ENCODE assay signal across 14 cellular contexts in the genomic region with DNA sequence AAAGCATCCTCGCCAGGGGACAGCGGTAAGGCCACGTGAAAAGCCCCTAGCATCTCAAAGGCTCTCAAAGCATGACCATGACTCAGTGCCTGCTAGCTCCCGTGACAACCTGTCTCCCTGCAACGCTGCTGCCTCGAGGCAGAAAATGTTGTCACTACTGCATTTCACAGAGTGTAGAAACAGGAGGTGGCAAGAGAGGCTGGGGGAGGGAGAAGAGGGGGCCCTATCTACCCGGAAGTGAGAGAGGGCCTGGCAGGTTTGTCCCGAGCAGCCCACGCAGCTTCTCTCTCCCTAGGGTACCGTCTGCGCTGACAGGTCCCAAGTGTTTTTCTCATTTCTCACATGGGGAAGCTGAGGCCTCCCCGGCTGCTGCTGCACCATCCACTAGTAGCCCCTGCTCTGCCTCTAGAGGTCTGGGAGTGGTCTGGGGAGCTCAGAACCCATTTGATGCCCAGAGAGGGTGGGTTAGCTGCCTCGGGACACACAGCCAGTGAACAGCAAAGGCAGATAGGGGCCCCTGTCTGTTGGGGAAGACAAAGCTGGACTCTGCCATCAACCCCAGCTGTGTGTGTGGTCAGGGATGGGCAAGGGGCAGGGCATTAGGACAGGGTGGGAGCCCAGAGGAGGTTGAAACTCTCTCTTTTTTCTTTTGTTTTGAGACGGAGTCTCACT. TPM values are rescaled to one million over a fixed set of nuclear protein-coding genes. Genes with fewer than 3 reads are reported as not detected.
DNase-seq lines count a peak whose midpoint lies in the region; ATAC-seq, FAIRE-seq and TF ChIP-seq lines count a peak whose summit lies in the region.
"Had no signal": no experiment of that assay in that cellular context is flagged by ENCODE, and none has a peak within 500 bp of the region (broad histone marks: within the 10 kb centered on the region; RNA-seq: fewer than 3 reads in every experiment).

No MANE protein-coding gene starts in this region.

- ATAC-seq in activated CD8-positive, alpha-beta T cell treated with anti-CD3 and anti-CD28 coated beads for 36 hours, result peak; percentile 20
- no peak for ATAC-seq in activated CD8-positive, alpha-beta T cell treated with anti-CD3 and anti-CD28 coated beads, Interleukin-2, amount 10 ng/mL, durations not matched to agents 7 days and 5 days
- no peak for ATAC-seq in GM19455 (IDR thresholded peaks at IDR 0.05; ENCODE audit: unreplicated experiment)
- no peak for ATAC-seq in HG03108 (IDR thresholded peaks at IDR 0.05; ENCODE audit: unreplicated experiment)

- H4K20me1 ChIP-seq in PC-9 (ENCODE audit: insufficient read depth), result no peaks in the 10 kb centered on the region

- peaks cover 7% of the 10 kb centered on the region for H3K9me3 Mint-ChIP-seq in activated CD8-positive, alpha-beta T cell treated with anti-CD3 and anti-CD28 coated beads for 36 hours
- peaks cover 4% of the 10 kb centered on the region for H3K9me3 Mint-ChIP-seq in activated CD8-positive, alpha-beta T cell treated with anti-CD3 and anti-CD28 coated beads, Interleukin-2, amount 10 ng/mL, durations not matched to agents 7 days and 5 days (ENCODE audit: insufficient read depth)
- peaks cover 13% of the 10 kb centered on the region for H3K9me3 Mint-ChIP-seq in activated naive CD4-positive, alpha-beta T cell treated with anti-CD3 and anti-CD28 coated beads for 36 hours

- H3K27ac ChIP-seq in PC-9, result no peak overlapping the region
- H3K27ac ChIP-seq: Peyer's patch had no signal

- no peak overlapping the region for H3K4me2 ChIP-seq in PC-9

- POLR2A ChIA-PET in activated CD8-positive, alpha-beta T cell treated with anti-CD3 and anti-CD28 coated beads for 36 hours (lab: Charles Lee), result no interaction called here
- POLR2A ChIA-PET in activated CD8-positive, alpha-beta T cell treated with anti-CD3 and anti-CD28 coated beads, Interleukin-2, amount 10 ng/mL, durations not matched to agents 7 days and 5 days (lab: Charles Lee), result no interaction called here
- POLR2A ChIA-PET in PC-9 (lab: Charles Lee; ENCODE audit: unreplicated experiment), result no interaction called here

- intact Hi-C loops in activated CD8-positive, alpha-beta T cell treated with anti-CD3 and anti-CD28 coated beads for 36 hours (cut with micrococcal nuclease), result no loop called here
- intact Hi-C loops in PC-9 (cut with micrococcal nuclease; ENCODE audit: unreplicated experiment), result no loop called here
- intact Hi-C loops in activated naive CD4-positive, alpha-beta T cell treated with anti-CD3 and anti-CD28 coated beads for 36 hours (cut with micrococcal nuclease), result no loop called here

- no peaks in the 10 kb centered on the region for H3K9me2 ChIP-seq in PC-9 (ENCODE audit: insufficient read depth)

- CTCF ChIA-PET in activated CD8-positive, alpha-beta T cell treated with anti-CD3 and anti-CD28 coated beads for 36 hours (lab: Charles Lee), result no interaction called here
- CTCF ChIA-PET in activated CD8-positive, alpha-beta T cell treated with anti-CD3 and anti-CD28 coated beads, Interleukin-2, amount 10 ng/mL, durations not matched to agents 7 days and 5 days (lab: Charles Lee), result no interaction called here
- CTCF ChIA-PET in PC-9 (lab: Charles Lee), result no interaction called here
- CTCF ChIA-PET in activated naive CD4-positive, alpha-beta T cell treated with anti-CD3 and anti-CD28 coated beads for 36 hours (lab: Charles Lee), result interaction anchor here (1.4 kb wide), 1 partner anchor 16 kb away, joined by 3 read pairs; no protein-coding TSS in a partner anchor

- no peak overlapping the region for H3K4me3 ChIP-seq in PC-9
- no peak overlapping the region for H3K4me3 ChIP-seq in foreskin fibroblast (ENCODE audit: low read depth in 1 of 2, low read length in 2 of 2)
- H3K4me3 ChIP-seq: Peyer's patch had no signal

- no TSS peak for BruUV-seq in PC-9 (replicated peaks; lab: Mats Ljungman, UMichigan)

- peaks cover 3% of the 10 kb centered on the region; the same call in 1 of the 2 replicates for H3F3A ChIP-seq in PC-9 (ENCODE audit: insufficient read depth, low read depth)

- no peak for TF ChIP-seq CTCF in activated CD8-positive, alpha-beta T cell treated with anti-CD3 and anti-CD28 coated beads for 36 hours (IDR thresholded peaks at IDR 0.05)
- TF ChIP-seq CTCF in PC-9 (conservative IDR thresholded peaks at IDR 0.05), result no peak
- TF ChIP-seq CTCF in foreskin fibroblast (IDR thresholded peaks at IDR 0.05; ENCODE audit: low read depth, low read length), result no peak

- no peaks in the 10 kb centered on the region for H3K4me1 Mint-ChIP-seq in activated CD8-positive, alpha-beta T cell treated with anti-CD3 and anti-CD28 coated beads for 36 hours (ENCODE audit: low read depth)
- H3K4me1 Mint-ChIP-seq in activated CD8-positive, alpha-beta T cell treated with anti-CD3 and anti-CD28 coated beads, Interleukin-2, amount 10 ng/mL, durations not matched to agents 7 days and 5 days (ENCODE audit: low read depth), result no peaks in the 10 kb centered on the region
- no peaks in the 10 kb centered on the region for H3K4me1 Mint-ChIP-seq in activated naive CD4-positive, alpha-beta T cell treated with anti-CD3 and anti-CD28 coated beads for 36 hours (ENCODE audit: low read depth)
- H3K4me1 Mint-ChIP-seq: activated naive CD8-positive, alpha-beta T cell treated with anti-CD3 and anti-CD28 coated beads for 36 hours had no signal

- peaks cover 6% of the 10 kb centered on the region; the same call in 1 of the 2 replicates for H3K27me3 ChIP-seq in PC-9 (ENCODE audit: insufficient read depth, low read depth)

- H3K4me1 ChIP-seq in PC-9 (replicated peaks; ENCODE audit: insufficient read depth), result no peaks in the 10 kb centered on the region
- H3K4me1 ChIP-seq: Peyer's patch had no signal

- FAIRE-seq in urothelium cell line (lab: Jason Lieb, UNC), result no peak
- FAIRE-seq: frontal cortex, TTC549 had no signal

- H3K9me3 ChIP-seq in PC-9 (ENCODE audit: insufficient read depth, low read depth), result no peaks in the 10 kb centered on the region

- H3K4me3 Mint-ChIP-seq in activated CD8-positive, alpha-beta T cell treated with anti-CD3 and anti-CD28 coated beads for 36 hours, result no peak overlapping the region
- H3K4me3 Mint-ChIP-seq in activated CD8-positive, alpha-beta T cell treated with anti-CD3 and anti-CD28 coated beads, Interleukin-2, amount 10 ng/mL, durations not matched to agents 7 days and 5 days, result no peak overlapping the region
- H3K4me3 Mint-ChIP-seq in activated naive CD4-positive, alpha-beta T cell treated with anti-CD3 and anti-CD28 coated beads for 36 hours, result no peak overlapping the region
- H3K4me3 Mint-ChIP-seq: activated naive CD8-positive, alpha-beta T cell treated with anti-CD3 and anti-CD28 coated beads for 36 hours; dendritic cell treated with granulocyte-macrophage colony-stimulating factor and Interleukin-4, amounts not matched to agents 40 ng/mL and 50 ng/mL, for 4 days had no signal

- peaks cover 6% of the 10 kb centered on the region for H3K36me3 Mint-ChIP-seq in activated CD8-positive, alpha-beta T cell treated with anti-CD3 and anti-CD28 coated beads for 36 hours (ENCODE audit: low read depth)
- no peaks in the 10 kb centered on the region for H3K36me3 Mint-ChIP-seq in activated CD8-positive, alpha-beta T cell treated with anti-CD3 and anti-CD28 coated beads, Interleukin-2, amount 10 ng/mL, durations not matched to agents 7 days and 5 days (ENCODE audit: low read depth)
- peaks cover 7% of the 10 kb centered on the region for H3K36me3 Mint-ChIP-seq in activated naive CD4-positive, alpha-beta T cell treated with anti-CD3 and anti-CD28 coated beads for 36 hours (ENCODE audit: low read depth)
- H3K36me3 Mint-ChIP-seq: activated naive CD8-positive, alpha-beta T cell treated with anti-CD3 and anti-CD28 coated beads for 36 hours had no signal

- DNase-seq in activated CD8-positive, alpha-beta T cell treated with anti-CD3 and anti-CD28 coated beads for 36 hours, result no peak
- DNase-seq in activated CD8-positive, alpha-beta T cell treated with anti-CD3 and anti-CD28 coated beads, Interleukin-2, amount 10 ng/mL, durations not matched to agents 7 days and 5 days, result no peak
- DNase-seq in PC-9 (peak; percentile 51 to 72), foreskin fibroblast (peak; percentile 20 to 59), urothelium cell line (ENCODE audit: low spot score) (peak; percentile 32)
- DNase-seq in activated naive CD4-positive, alpha-beta T cell treated with anti-CD3 and anti-CD28 coated beads for 36 hours, result no peak
- DNase-seq: activated naive CD8-positive, alpha-beta T cell treated with anti-CD3 and anti-CD28 coated beads for 36 hours; NCI-H1930; Peyer's patch had no signal

- H3K27me3 Mint-ChIP-seq in activated CD8-positive, alpha-beta T cell treated with anti-CD3 and anti-CD28 coated beads for 36 hours, result peaks cover 19% of the 10 kb centered on the region
- H3K27me3 Mint-ChIP-seq in activated CD8-positive, alpha-beta T cell treated with anti-CD3 and anti-CD28 coated beads, Interleukin-2, amount 10 ng/mL, durations not matched to agents 7 days and 5 days (ENCODE audit: low read depth), result peaks cover 7% of the 10 kb centered on the region
- H3K27me3 Mint-ChIP-seq in activated naive CD4-positive, alpha-beta T cell treated with anti-CD3 and anti-CD28 coated beads for 36 hours (ENCODE audit: low read depth), result peaks cover 28% of the 10 kb centered on the region

- no peaks in the 10 kb centered on the region for H3K36me3 ChIP-seq in PC-9 (ENCODE audit: low read depth)
- H3K36me3 ChIP-seq: Peyer's patch had no signal

- H3K79me2 ChIP-seq in PC-9 (ENCODE audit: low read depth), result 0 out of 2 replicates have a peak, but pooled peaks cover 4% of the 10 kb centered on the region

- H2AFZ ChIP-seq in PC-9, result no peak overlapping the region

- no peak overlapping the region for H3K27ac Mint-ChIP-seq in activated CD8-positive, alpha-beta T cell treated with anti-CD3 and anti-CD28 coated beads for 36 hours
- H3K27ac Mint-ChIP-seq in activated CD8-positive, alpha-beta T cell treated with anti-CD3 and anti-CD28 coated beads, Interleukin-2, amount 10 ng/mL, durations not matched to agents 7 days and 5 days, result no peak overlapping the region
- H3K27ac Mint-ChIP-seq in activated naive CD4-positive, alpha-beta T cell treated with anti-CD3 and anti-CD28 coated beads for 36 hours, result no peak overlapping the region
- H3K27ac Mint-ChIP-seq: activated naive CD8-positive, alpha-beta T cell treated with anti-CD3 and anti-CD28 coated beads for 36 hours; dendritic cell treated with granulocyte-macrophage colony-stimulating factor and Interleukin-4, amounts not matched to agents 40 ng/mL and 50 ng/mL, for 4 days had no signal

RNA-seq across cellular contexts. Expression of a gene that starts 3.7 kb away (rescaled TPM):
- total RNA-seq in activated CD8-positive, alpha-beta T cell treated with anti-CD3 and anti-CD28 coated beads for 36 hours, result under 1 TPM; 0.38 to 0.50 TPM
- total RNA-seq in activated CD8-positive, alpha-beta T cell treated with anti-CD3 and anti-CD28 coated beads, Interleukin-2, amount 10 ng/mL, durations not matched to agents 7 days and 5 days, result under 1 TPM; 0.26 to 0.68 TPM
- total RNA-seq in PC-9 (2021), result 4.4 and 8.0 TPM in 2 replicates
- total RNA-seq in activated naive CD4-positive, alpha-beta T cell treated with anti-CD3 and anti-CD28 coated beads for 36 hours, result 1 to 10 TPM in 1 of 2 experiments, under 1 TPM in 1; 0.83 to 1.0 TPM

RNA-seq across cellular contexts. Expression of a gene that starts 58.5 kb away (rescaled TPM):
- 10 to 100 TPM; 70.8 to 78.0 TPM for total RNA-seq in activated CD8-positive, alpha-beta T cell treated with anti-CD3 and anti-CD28 coated beads for 36 hours
- 10 to 100 TPM; 84.2 to 96.6 TPM for total RNA-seq in activated CD8-positive, alpha-beta T cell treated with anti-CD3 and anti-CD28 coated beads, Interleukin-2, amount 10 ng/mL, durations not matched to agents 7 days and 5 days
- 43.1 and 66.1 TPM in 2 replicates for total RNA-seq in PC-9 (2021)
- 100 to 1,000 TPM; 108 to 118 TPM for total RNA-seq in activated naive CD4-positive, alpha-beta T cell treated with anti-CD3 and anti-CD28 coated beads for 36 hours

RNA-seq across cellular contexts. Expression of a gene that starts 58.8 kb away (rescaled TPM):
- total RNA-seq in activated CD8-positive, alpha-beta T cell treated with anti-CD3 and anti-CD28 coated beads for 36 hours, result 100 to 1,000 TPM; 124 to 132 TPM
- 100 to 1,000 TPM; 116 to 134 TPM for total RNA-seq in activated CD8-positive, alpha-beta T cell treated with anti-CD3 and anti-CD28 coated beads, Interleukin-2, amount 10 ng/mL, durations not matched to agents 7 days and 5 days
- 68.7 and 88.7 TPM in 2 replicates for total RNA-seq in PC-9 (2021)
- total RNA-seq in activated naive CD4-positive, alpha-beta T cell treated with anti-CD3 and anti-CD28 coated beads for 36 hours, result 100 to 1,000 TPM; 120 to 129 TPM

Comparison
In these comparisons a context has a peak if more than half of its experiments do, and no peak if none do; other contexts are left out.
1. DNase-seq: peak in PC-9 (2 of 2), foreskin fibroblast (2 of 2) and urothelium cell line (single experiment); none in activated CD8-positive, alpha-beta T cell treated with anti-CD3 and anti-CD28 coated beads for 36 hours (single experiment), activated CD8-positive, alpha-beta T cell treated with anti-CD3 and anti-CD28 coated beads, Interleukin-2, amount 10 ng/mL, durations not matched to agents 7 days and 5 days (single experiment) and activated naive CD4-positive, alpha-beta T cell treated with anti-CD3 and anti-CD28 coated beads for 36 hours (single experiment).